In genomic region chr4:54077812-54078211, GRCh38 we compare ENCODE assay signal across 24 cellular contexts. TPM values are rescaled to one million over a fixed set of nuclear protein-coding genes. Genes with fewer than 3 reads are reported as not detected.
A peak's percentile ranks its signal among the peaks of the same experiment; 100 is the strongest.
DNase-seq lines count a peak whose midpoint lies in the region; ATAC-seq, FAIRE-seq and TF ChIP-seq lines count a peak whose summit lies in the region.
"Had no signal": no experiment of that assay in that cellular context is flagged by ENCODE, and none has a peak within 500 bp of the region (broad histone marks: within the 10 kb centered on the region; RNA-seq: fewer than 3 reads in every experiment).

No MANE protein-coding gene starts in this region.

- TF ChIP-seq CTCF in astrocyte (IDR thresholded peaks at IDR 0.05; ENCODE audit: insufficient read depth, low read depth, low read length): no peak
- no peak for TF ChIP-seq CTCF in keratinocyte (optimal IDR thresholded peaks at IDR 0.05 in 1 of 3, IDR thresholded peaks at IDR 0.05 in 1 of 3, conservative IDR thresholded peaks at IDR 0.05 in 1 of 3; ENCODE audit: extremely low read depth in 1 of 3, insufficient read depth in 2 of 3, low read length in 3 of 3)
- TF ChIP-seq CTCF in body of pancreas (IDR thresholded peaks at IDR 0.05): no peak

- H3K4me1 Mint-ChIP-seq in astrocyte (ENCODE audit: low read depth, unreplicated experiment): peaks cover 42% of the 10 kb centered on the region
- H3K4me1 Mint-ChIP-seq in activated naive CD4-positive, alpha-beta T cell treated with anti-CD3 and anti-CD28 coated beads, Interleukin-2, amount 10 ng/mL, durations not matched to agents 7 days and 5 days: no peaks in the 10 kb centered on the region
- H3K4me1 Mint-ChIP-seq: B cell; naive thymus-derived CD4-positive, alpha-beta T cell had no signal

- no peak overlapping the region for H3K4me3 Mint-ChIP-seq in astrocyte (ENCODE audit: unreplicated experiment)
- no peak overlapping the region for H3K4me3 Mint-ChIP-seq in activated naive CD4-positive, alpha-beta T cell treated with anti-CD3 and anti-CD28 coated beads, Interleukin-2, amount 10 ng/mL, durations not matched to agents 7 days and 5 days
- H3K4me3 Mint-ChIP-seq: activated CD8-positive, alpha-beta T cell treated with anti-CD3 and anti-CD28 coated beads, Interleukin-2, amount 10 ng/mL, durations not matched to agents 7 days and 5 days; B cell; naive thymus-derived CD4-positive, alpha-beta T cell had no signal

- WGBS in body of pancreas, 2 donors: 85 to 100% methylated on average over 1 of the region's 1 CpG

- H3K4me1 ChIP-seq in astrocyte (ENCODE audit: insufficient read depth, low read length): peaks cover 29% of the 10 kb centered on the region
- peaks cover 34% of the 10 kb centered on the region for H3K4me1 ChIP-seq in keratinocyte (ENCODE audit: control insufficient read depth, extremely low read depth, insufficient read depth, low read length)
- H3K4me1 ChIP-seq in body of pancreas: no peaks in the 10 kb centered on the region

- CTCF ChIA-PET in activated naive CD4-positive, alpha-beta T cell treated with anti-CD3 and anti-CD28 coated beads, Interleukin-2, amount 10 ng/mL, durations not matched to agents 7 days and 5 days (lab: Charles Lee): no interaction called here

- no peaks in the 10 kb centered on the region for H3K27me3 ChIP-seq in astrocyte (ENCODE audit: insufficient read depth, low read length)
- H3K27me3 ChIP-seq in keratinocyte (ENCODE audit: control insufficient read depth, extremely low read depth, insufficient read depth, low read length): no peaks in the 10 kb centered on the region
- no peaks in the 10 kb centered on the region for H3K27me3 ChIP-seq in body of pancreas
- H3K27me3 ChIP-seq: adrenal gland had no signal

- H3K9ac ChIP-seq in astrocyte (ENCODE audit: low read length): peak overlapping the region; percentile 9
- no peak overlapping the region for H3K9ac ChIP-seq in keratinocyte (ENCODE audit: control insufficient read depth, extremely low read depth, insufficient read depth, low read length)

- intact Hi-C loops in body of pancreas (cut with DNase I): no loop called here

- no peaks in the 10 kb centered on the region for H3K9me3 Mint-ChIP-seq in astrocyte (ENCODE audit: unreplicated experiment)
- no peaks in the 10 kb centered on the region for H3K9me3 Mint-ChIP-seq in activated naive CD4-positive, alpha-beta T cell treated with anti-CD3 and anti-CD28 coated beads, Interleukin-2, amount 10 ng/mL, durations not matched to agents 7 days and 5 days

- H3K4me2 ChIP-seq in astrocyte (ENCODE audit: low read length) (peak overlapping the region; percentile 52), keratinocyte (ENCODE audit: control insufficient read depth, extremely low read depth, insufficient read depth, low read depth, low read length) (peak overlapping the region; percentile 7)
- H3K4me2 ChIP-seq: smooth muscle cell had no signal

- no peaks in the 10 kb centered on the region for H3K36me3 Mint-ChIP-seq in astrocyte (ENCODE audit: low read depth, unreplicated experiment)
- no peaks in the 10 kb centered on the region for H3K36me3 Mint-ChIP-seq in activated naive CD4-positive, alpha-beta T cell treated with anti-CD3 and anti-CD28 coated beads, Interleukin-2, amount 10 ng/mL, durations not matched to agents 7 days and 5 days
- H3K36me3 Mint-ChIP-seq: naive thymus-derived CD4-positive, alpha-beta T cell had no signal

- H3K4me3 ChIP-seq in astrocyte (ENCODE audit: insufficient read depth, low read depth, low read length) (no peak overlapping the region), keratinocyte (ENCODE audit: control insufficient read depth in 2 of 3, extremely low read depth in 1 of 3, insufficient read depth in 2 of 3, low read depth in 1 of 3, low read length in 3 of 3) (no peak overlapping the region), body of pancreas (no peak overlapping the region)
- H3K4me3 ChIP-seq: adrenal gland, coronary artery, K562, smooth muscle cell had no signal

- ATAC-seq in HG03520 (IDR thresholded peaks at IDR 0.05; ENCODE audit: unreplicated experiment): no peak
- no peak for ATAC-seq in GM21576 (IDR thresholded peaks at IDR 0.05; ENCODE audit: unreplicated experiment)
- ATAC-seq in body of pancreas: no peak
- ATAC-seq: activated CD8-positive, alpha-beta T cell treated with anti-CD3 and anti-CD28 coated beads, Interleukin-2, amount 10 ng/mL, durations not matched to agents 7 days and 5 days; K562; naive thymus-derived CD4-positive, alpha-beta T cell; Panc1 had no signal

- H3K9me1 ChIP-seq in keratinocyte (ENCODE audit: control insufficient read depth, extremely low read depth, insufficient read depth, low read length): no peaks in the 10 kb centered on the region

- peak; percentile 59 for FAIRE-seq in astrocyte (lab: Jason Lieb, UNC)
- peak; percentile 93 for FAIRE-seq in keratinocyte (lab: Jason Lieb, UNC)
- FAIRE-seq: G401.6, GM12891, K562 had no signal

- dilution Hi-C loops in keratinocyte (cut with MboI; ENCODE audit: extremely low pct_ligation_motif_present, low sequenced_read_pairs): no loop called here

- H3K27ac ChIP-seq in astrocyte (ENCODE audit: low read depth, low read length) (peak overlapping the region; percentile 29), keratinocyte (ENCODE audit: control insufficient read depth, insufficient read depth, low read length) (peak overlapping the region; percentile 5), body of pancreas (no peak overlapping the region)
- H3K27ac ChIP-seq: adrenal gland, coronary artery, VCaP had no signal

- peak overlapping the region; percentile 84 for H3K27ac Mint-ChIP-seq in astrocyte (ENCODE audit: unreplicated experiment)
- no peak overlapping the region for H3K27ac Mint-ChIP-seq in activated naive CD4-positive, alpha-beta T cell treated with anti-CD3 and anti-CD28 coated beads, Interleukin-2, amount 10 ng/mL, durations not matched to agents 7 days and 5 days
- H3K27ac Mint-ChIP-seq: activated CD8-positive, alpha-beta T cell treated with anti-CD3 and anti-CD28 coated beads, Interleukin-2, amount 10 ng/mL, durations not matched to agents 7 days and 5 days; B cell; naive thymus-derived CD4-positive, alpha-beta T cell had no signal

- H3K79me2 ChIP-seq in astrocyte (ENCODE audit: insufficient read depth, low read length) (no peaks in the 10 kb centered on the region), keratinocyte (ENCODE audit: control insufficient read depth, insufficient read depth, low read length) (no peaks in the 10 kb centered on the region)

- TF ChIP-seq POLR2A in body of pancreas (IDR thresholded peaks at IDR 0.05): no peak

- H3K9me3 ChIP-seq in astrocyte (ENCODE audit: insufficient read depth, low read depth, low read length): no peaks in the 10 kb centered on the region
- H3K9me3 ChIP-seq in keratinocyte (ENCODE audit: control insufficient read depth, low read depth, low read length): no peaks in the 10 kb centered on the region
- no peaks in the 10 kb centered on the region for H3K9me3 ChIP-seq in body of pancreas
- H3K9me3 ChIP-seq: adrenal gland had no signal

- H2AFZ ChIP-seq in astrocyte (ENCODE audit: low read depth, low read length) (no peak overlapping the region), keratinocyte (ENCODE audit: control insufficient read depth, low read length) (no peak overlapping the region)

- no peaks in the 10 kb centered on the region for H3K36me3 ChIP-seq in astrocyte (ENCODE audit: insufficient read depth, low read length)
- no peaks in the 10 kb centered on the region for H3K36me3 ChIP-seq in keratinocyte (ENCODE audit: control insufficient read depth in 2 of 2, extremely low read depth in 1 of 2, insufficient read depth in 2 of 2, low read length in 2 of 2)
- no peaks in the 10 kb centered on the region for H3K36me3 ChIP-seq in body of pancreas (replicated peaks in 1 of 2; ENCODE audit: insufficient read depth in 1 of 2, low read depth in 2 of 2)
- H3K36me3 ChIP-seq: adrenal gland had no signal

- no peaks in the 10 kb centered on the region for H4K20me1 ChIP-seq in astrocyte (ENCODE audit: insufficient read depth, low read length)
- no peaks in the 10 kb centered on the region for H4K20me1 ChIP-seq in keratinocyte (ENCODE audit: control insufficient read depth, extremely low read depth, insufficient read depth, low read length)

- no peaks in the 10 kb centered on the region for H3K27me3 Mint-ChIP-seq in astrocyte (ENCODE audit: low read depth, unreplicated experiment)
- peaks cover 18% of the 10 kb centered on the region for H3K27me3 Mint-ChIP-seq in activated naive CD4-positive, alpha-beta T cell treated with anti-CD3 and anti-CD28 coated beads, Interleukin-2, amount 10 ng/mL, durations not matched to agents 7 days and 5 days

- DNase-seq in ELR (ENCODE audit: low read depth) (peak; percentile 70), M059J (ENCODE audit: low read depth) (peak; percentile 61), astrocyte (ENCODE audit: low read depth) (peak; percentile 66), keratinocyte (ENCODE audit: low read depth, low spot score) (no peak), body of pancreas (no peak)
- DNase-seq in activated naive CD4-positive, alpha-beta T cell treated with anti-CD3 and anti-CD28 coated beads, Interleukin-2, amount 10 ng/mL, durations not matched to agents 7 days and 5 days: no peak
- DNase-seq: activated CD8-positive, alpha-beta T cell treated with anti-CD3 and anti-CD28 coated beads, Interleukin-2, amount 10 ng/mL, durations not matched to agents 7 days and 5 days; adrenal gland; naive thymus-derived CD4-positive, alpha-beta T cell; NCI-H1092; NCI-H2171; NCI-H774; posterior cingulate gyrus had no signal

RNA-seq across cellular contexts. Expression of gene CHIC2, which starts 13.4 kb away (rescaled TPM):
- total RNA-seq in M059J (2014; rRNA removed; shearing (Covaris generic)): 31.4 and 34.8 TPM in 2 replicates
- total RNA-seq in astrocyte: 38.2 and 40.6 TPM in 2 replicates
- polyA plus RNA-seq in keratinocyte: 14.8 to 21.9 TPM (median 16.9 TPM) in 3 replicates
- 44.5 TPM for polyA plus RNA-seq in keratinocyte (2011; ENCODE audit: low read depth)
- polyA plus RNA-seq in keratinocyte (2011; cell fraction: cytosol; rRNA removed): 14.3 and 20.4 TPM in 2 replicates
- polyA plus RNA-seq in keratinocyte (2011; cell fraction: nucleus; rRNA removed): 10.4 and 15.2 TPM in 2 replicates
- polyA plus RNA-seq in keratinocyte (2012; ENCODE audit: low replicate concordance): 14.9 and 45.3 TPM in 2 replicates
- polyA minus RNA-seq in keratinocyte: 3.3 to 10.7 TPM (median 8.0 TPM) in 3 replicates
- 32.6 TPM for polyA minus RNA-seq in keratinocyte (2011; cell fraction: cytosol; rRNA and poly(A)+ RNA removed)
- polyA minus RNA-seq in keratinocyte (2011; cell fraction: nucleus; rRNA and poly(A)+ RNA removed): 24.2 and 24.7 TPM in 2 replicates
- total RNA-seq in body of pancreas: 10 to 100 TPM in 1 of 2 donors, 1 to 10 TPM in 1; 6.9 to 18.9 TPM

RNA-seq across cellular contexts. Expression of gene GSX2, which starts 22.2 kb away (rescaled TPM):
- total RNA-seq in M059J (2014; rRNA removed; shearing (Covaris generic)): not detected in 2 replicates
- 1.1 and 1.7 TPM in 2 replicates for total RNA-seq in astrocyte
- not detected in 3 replicates for polyA plus RNA-seq in keratinocyte
- polyA plus RNA-seq in keratinocyte (2011; ENCODE audit: low read depth): 1.3 TPM
- not detected in 2 replicates for polyA plus RNA-seq in keratinocyte (2011; cell fraction: cytosol; rRNA removed)
- not detected in 2 replicates for polyA plus RNA-seq in keratinocyte (2011; cell fraction: nucleus; rRNA removed)
- 0.58 TPM in 1 of 2 replicates, not detected in the other for polyA plus RNA-seq in keratinocyte (2012; ENCODE audit: low replicate concordance)
- not detected in 3 replicates for polyA minus RNA-seq in keratinocyte
- polyA minus RNA-seq in keratinocyte (2011; cell fraction: cytosol; rRNA and poly(A)+ RNA removed): not detected
- polyA minus RNA-seq in keratinocyte (2011; cell fraction: nucleus; rRNA and poly(A)+ RNA removed): not detected in 2 replicates
- not detected for total RNA-seq in body of pancreas
- total RNA-seq: activated CD8-positive, alpha-beta T cell treated with anti-CD3 and anti-CD28 coated beads, Interleukin-2, amount 10 ng/mL, durations not matched to agents 7 days and 5 days; adrenal gland; K562; lung microvascular endothelial cell; naive thymus-derived CD4-positive, alpha-beta T cell; smooth muscle cell had no signal
- polyA plus RNA-seq: adrenal gland; K562; naive thymus-derived CD4-positive, alpha-beta T cell; smooth muscle cell had no signal

Comparison
In these comparisons a context has a peak if more than half of its experiments do, and no peak if none do; other contexts are left out.
1. DNase-seq: peak in ELR (single experiment), M059J (single experiment) and astrocyte (single experiment); none in keratinocyte (single experiment), activated naive CD4-positive, alpha-beta T cell treated with anti-CD3 and anti-CD28 coated beads, Interleukin-2, amount 10 ng/mL, durations not matched to agents 7 days and 5 days (single experiment) and body of pancreas (0 of 4).
2. H3K27ac ChIP-seq: peak in astrocyte (single experiment) and keratinocyte (single experiment); none in body of pancreas (0 of 4).